9 cellular contexts compared by ENCODE assay signal in genomic region chr10:88975377-88975720, GRCh38. TPM values are rescaled to one million over a fixed set of nuclear protein-coding genes. Genes with fewer than 3 reads are reported as not detected.
DNase-seq lines count a peak whose midpoint lies in the region; ATAC-seq and TF ChIP-seq lines count a peak whose summit lies in the region.
"Had no signal": no experiment of that assay in that cellular context is flagged by ENCODE, and none has a peak within 500 bp of the region (broad histone marks: within the 10 kb centered on the region; RNA-seq: fewer than 3 reads in every experiment).

No MANE protein-coding gene starts in this region.

- peak overlapping the region; percentile 45 for H3K4me3 Mint-ChIP-seq in Caco-2 (ENCODE audit: unreplicated experiment)

- peak overlapping the region; percentile 48 for H3K9ac ChIP-seq in endocrine pancreas (ENCODE audit: control insufficient read depth, insufficient read depth, low read length)

- DNase-seq in Caco-2 (no peak), NCI-H69 (lab: John Stamatoyannopoulos, UW) (peak; percentile 2), psoas muscle (no peak), SK-N-DZ (ENCODE audit: low spot score) (no peak), CD1c-positive myeloid dendritic cell (ENCODE audit: extremely low spot score) (no peak)
- DNase-seq: WERI-Rb-1 had no signal

- peak overlapping the region; percentile 44 for H3K27ac Mint-ChIP-seq in Caco-2 (ENCODE audit: unreplicated experiment)

- H3K4me1 ChIP-seq in Caco-2 (peaks cover 5% of the 10 kb centered on the region; the same call in 1 of the 2 replicates), endocrine pancreas (ENCODE audit: control insufficient read depth, insufficient read depth, low read length) (no peaks in the 10 kb centered on the region), psoas muscle (peaks cover 3% of the 10 kb centered on the region)

- no TSS peak for BruUV-seq in Caco-2 (replicated peaks; lab: Mats Ljungman, UMichigan)

- H3K27ac ChIP-seq in psoas muscle: peak overlapping the region; percentile 21
- H3K27ac ChIP-seq: WERI-Rb-1 had no signal

- CTCF ChIA-PET in Caco-2 (lab: Charles Lee): no interaction called here

- intact Hi-C loops in Caco-2 (cut with micrococcal nuclease; ENCODE audit: unreplicated experiment) (no loop called here), psoas muscle (cut with DNase I) (no loop called here)

- no peak for ATAC-seq in psoas muscle
- no peak for ATAC-seq in HG02870 (IDR thresholded peaks at IDR 0.05; ENCODE audit: unreplicated experiment)
- ATAC-seq in HG03175 (IDR thresholded peaks at IDR 0.05; ENCODE audit: unreplicated experiment): no peak

- no peaks in the 10 kb centered on the region for H3K36me3 Mint-ChIP-seq in Caco-2 (ENCODE audit: insufficient read depth, unreplicated experiment)

- WGBS in psoas muscle, 3 donors: 47 to 58% (median 50%) methylated on average over 3 of the region's 3 CpGs

- H3K36me3 ChIP-seq in Caco-2 (ENCODE audit: control insufficient read depth, insufficient read depth, low read length) (no peaks in the 10 kb centered on the region), endocrine pancreas (ENCODE audit: control insufficient read depth, insufficient read depth, low read length) (no peaks in the 10 kb centered on the region), psoas muscle (ENCODE audit: insufficient read depth in 1 of 2, low read depth in 1 of 2) (no peaks in the 10 kb centered on the region)
- H3K36me3 ChIP-seq: WERI-Rb-1 had no signal

- H3K4me3 ChIP-seq in Caco-2 (ENCODE audit: low read depth, low read length) (no peak overlapping the region), endocrine pancreas (ENCODE audit: control insufficient read depth, insufficient read depth, low read length) (peak overlapping the region; percentile 98), psoas muscle (peak overlapping the region; percentile 68)

- H3K4me1 Mint-ChIP-seq in Caco-2 (ENCODE audit: low read depth, unreplicated experiment): no peaks in the 10 kb centered on the region

- POLR2A ChIA-PET in Caco-2 (lab: Charles Lee): no interaction called here

- peaks cover 7% of the 10 kb centered on the region for H3K27me3 Mint-ChIP-seq in Caco-2 (ENCODE audit: insufficient read depth, unreplicated experiment)

- H3K27me3 ChIP-seq in Caco-2 (replicated peaks; ENCODE audit: control insufficient read depth, insufficient read depth, low read length) (no peaks in the 10 kb centered on the region), endocrine pancreas (ENCODE audit: control insufficient read depth, insufficient read depth, low read length) (no peaks in the 10 kb centered on the region), psoas muscle (ENCODE audit: insufficient read depth in 3 of 3, low read length in 2 of 3) (no peaks in the 10 kb centered on the region)

- no peaks in the 10 kb centered on the region for H3K9me3 ChIP-seq in Caco-2
- H3K9me3 ChIP-seq in endocrine pancreas (ENCODE audit: control insufficient read depth, low read length): no peaks in the 10 kb centered on the region
- no peaks in the 10 kb centered on the region for H3K9me3 ChIP-seq in psoas muscle

- no peaks in the 10 kb centered on the region for H3K9me3 Mint-ChIP-seq in Caco-2 (ENCODE audit: unreplicated experiment)

- no peak for TF ChIP-seq CTCF in Caco-2 (IDR thresholded peaks at IDR 0.05; ENCODE audit: insufficient read depth in 1 of 2, low read depth in 1 of 2, low read length in 1 of 2, severe bottlenecking in 1 of 2, unreplicated experiment in 1 of 2)
- no peak for TF ChIP-seq CTCF in psoas muscle (IDR thresholded peaks at IDR 0.05)

RNA-seq across cellular contexts. Expression of gene FAS, which starts 15.2 kb away (rescaled TPM):
- not detected in 2 replicates for total RNA-seq in Caco-2 (2022)
- total RNA-seq in psoas muscle: 1 to 10 TPM; 1.6 to 3.8 (median 2.6) TPM
- 1 to 10 TPM; 1.1 to 3.8 (median 1.4) TPM for polyA plus RNA-seq in psoas muscle
- polyA plus RNA-seq in SK-N-DZ (2014; cell fraction: cytosol; rRNA removed): 0.22 and 1.0 TPM in 2 replicates
- 0.96 and 2.4 TPM in 2 replicates for polyA plus RNA-seq in SK-N-DZ (2014; cell fraction: nucleus; rRNA removed)

RNA-seq across cellular contexts. Expression of gene ACTA2, which starts 22.8 kb away (rescaled TPM):
- 0.23 TPM in 1 of 2 replicates, not detected in the other for total RNA-seq in Caco-2 (2022)
- 10 to 100 TPM; 39.6 to 63.1 (median 53.1) TPM for total RNA-seq in psoas muscle
- 10 to 100 TPM; 56.6 to 73.1 (median 65.6) TPM for polyA plus RNA-seq in psoas muscle
- not detected in 2 replicates for polyA plus RNA-seq in SK-N-DZ (2014; cell fraction: cytosol; rRNA removed)
- polyA plus RNA-seq in SK-N-DZ (2014; cell fraction: nucleus; rRNA removed): not detected in 2 replicates

Comparison
In these comparisons a context has a peak if more than half of its experiments do, and no peak if none do; other contexts are left out.
1. RNA of gene ACTA2, which starts 22.8 kb away (total RNA-seq): 39.6 to 63.1 TPM in psoas muscle; 0.23 TPM in Caco-2; every median in the first group is over 10 times any median in the second.